Comparison of ENCODE assay signal across 1 cellular context in the genomic region with DNA sequence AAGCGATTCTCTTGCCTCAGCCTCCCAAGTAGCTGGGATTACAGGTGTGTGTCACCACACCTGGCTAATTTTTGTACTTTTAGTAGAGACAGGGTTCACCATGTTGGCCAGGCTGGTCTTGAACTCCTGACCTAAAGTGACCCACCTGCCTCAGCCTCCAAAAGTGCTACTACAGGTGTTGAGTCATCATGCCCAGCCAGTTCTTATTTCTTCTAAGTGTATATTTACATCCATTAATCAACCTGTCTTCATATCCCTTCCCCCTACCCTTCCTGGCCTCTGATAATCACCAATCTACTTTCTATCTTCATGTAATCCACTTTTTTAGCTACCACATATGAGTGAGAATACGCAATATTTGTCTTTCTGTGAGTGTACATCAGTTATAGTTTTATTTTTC.
A peak's percentile ranks its signal among the peaks of the same experiment; 100 is the strongest.
TF ChIP-seq lines count a peak whose summit lies in the region.

No MANE protein-coding gene starts in this region.

TF ChIP-seq in K562, 482 proteins besides CTCF, POLR2A, EP300 and RAD21:
- TF ChIP-seq MEIS2 (IDR thresholded peaks at IDR 0.05; ENCODE audit: partially characterized antibody): peak; percentile 36
